Comparison of ENCODE assay signal across 8 cellular contexts in genomic region chr5:134113908-134114875, GRCh38. TPM values are rescaled to one million over a fixed set of nuclear protein-coding genes. Genes with fewer than 3 reads are reported as not detected.
DNase-seq lines count a peak whose midpoint lies in the region; ATAC-seq and TF ChIP-seq lines count a peak whose summit lies in the region.

Gene TCF7, plus strand, starts transcription at chr5:134114681. Its CDS starts 226 bp downstream, at chr5:134114907.

- TF ChIP-seq CTCF in CD8-positive, alpha-beta T cell (IDR thresholded peaks at IDR 0.05): no peak
- no peak for TF ChIP-seq CTCF in epithelial cell of proximal tubule (conservative IDR thresholded peaks at IDR 0.05; ENCODE audit: low read depth, low read length)

- H3K9me3 ChIP-seq in CD8-positive, alpha-beta T cell (ENCODE audit: low read length): no peaks in the 10 kb centered on the region
- no peaks in the 10 kb centered on the region for H3K9me3 ChIP-seq in NT2/D1 (ENCODE audit: insufficient read depth, low read length)

- H3K9ac ChIP-seq in NT2/D1 (ENCODE audit: insufficient read length, low read depth): peak within 1 kb of the TSS; percentile 87

- H3K27ac Mint-ChIP-seq in CD8-positive, alpha-beta T cell: peak within 1 kb of the TSS; percentile 96
- H3K27ac Mint-ChIP-seq in stimulated activated effector memory CD8-positive, alpha-beta T cell treated with anti-CD3 and anti-CD28 coated beads, Interleukin-12 subunit alpha, Interleukin-12 subunit beta, amount 100 ng/mL, for 72 hours: peak within 1 kb of the TSS; percentile 60

- intact Hi-C loops in CD8-positive, alpha-beta T cell (cut with DNase I, micrococcal nuclease): loop anchor here in 1 of 2 experiments (1.0 to 10.0 kb wide), 7 partner anchors 8 to 411 kb away; partner anchors contain the start of gene JADE2

- peaks cover 36% of the 10 kb centered on the region for H3K36me3 ChIP-seq in CD8-positive, alpha-beta T cell (ENCODE audit: insufficient read depth, low read length)
- peaks cover 21% of the 10 kb centered on the region for H3K36me3 ChIP-seq in NT2/D1 (ENCODE audit: insufficient read depth, insufficient read length, low read length)

- H3K4me3 Mint-ChIP-seq in CD8-positive, alpha-beta T cell: peak within 1 kb of the TSS; percentile 95
- peak within 1 kb of the TSS; percentile 77 for H3K4me3 Mint-ChIP-seq in stimulated activated effector memory CD8-positive, alpha-beta T cell treated with anti-CD3 and anti-CD28 coated beads, Interleukin-12 subunit alpha, Interleukin-12 subunit beta, amount 100 ng/mL, for 72 hours

- no peaks in the 10 kb centered on the region for H3K27me3 Mint-ChIP-seq in CD8-positive, alpha-beta T cell (ENCODE audit: low read depth)

- POLR2A ChIA-PET in CD8-positive, alpha-beta T cell (lab: Charles Lee): interaction anchor here (0.7 to 22.5 kb wide), 10 partner anchors 37 to 109 kb away, joined by 3 to 249 read pairs (median 4); partner anchors contain the start of gene SKP1

- H3K4me1 Mint-ChIP-seq in CD8-positive, alpha-beta T cell (ENCODE audit: low read depth): peaks cover 53% of the 10 kb centered on the region
- peaks cover 67% of the 10 kb centered on the region for H3K4me1 Mint-ChIP-seq in stimulated activated effector memory CD8-positive, alpha-beta T cell treated with anti-CD3 and anti-CD28 coated beads, Interleukin-12 subunit alpha, Interleukin-12 subunit beta, amount 100 ng/mL, for 72 hours

- peak; percentile 67 to 90 (median 81) for DNase-seq in CD8-positive, alpha-beta T cell
- DNase-seq in NT2/D1 (ENCODE audit: low read depth, low spot score) (peak; percentile 57), activated T-cell treated with anti-CD3 and anti-CD28 coated beads for 24 hours (ENCODE audit: low read depth) (peak; percentile 66), epithelial cell of proximal tubule (ENCODE audit: low read depth) (no peak), middle frontal gyrus (ENCODE audit: extremely low spot score, low spot score) (peak; percentile 12)
- peak; percentile 51 to 74 for DNase-seq in stimulated activated effector memory CD8-positive, alpha-beta T cell treated with anti-CD3 and anti-CD28 coated beads, Interleukin-12 subunit alpha, Interleukin-12 subunit beta, amount 100 ng/mL, for 72 hours (ENCODE audit: low spot score in 2 of 2)

- H3K4me3 ChIP-seq in CD8-positive, alpha-beta T cell (ENCODE audit: low read depth, low read length): peak within 1 kb of the TSS; percentile 99
- H3K4me3 ChIP-seq in NT2/D1 (ENCODE audit: insufficient read length, low read depth) (peak within 1 kb of the TSS; percentile 58), epithelial cell of proximal tubule (ENCODE audit: low read depth, low read length) (peak within 1 kb of the TSS; percentile 70)

- peak; percentile 67 for ATAC-seq in CD8-positive, alpha-beta T cell
- peak; percentile 77 for ATAC-seq in GM19372 (IDR thresholded peaks at IDR 0.05; ENCODE audit: low read depth, unreplicated experiment)
- peak; percentile 78 for ATAC-seq in HG03439 (IDR thresholded peaks at IDR 0.05; ENCODE audit: unreplicated experiment)
- peak; percentile 58 for ATAC-seq in stimulated activated effector memory CD8-positive, alpha-beta T cell treated with anti-CD3 and anti-CD28 coated beads, Interleukin-12 subunit alpha, Interleukin-12 subunit beta, amount 100 ng/mL, for 72 hours

- no peaks in the 10 kb centered on the region for H3K27me3 ChIP-seq in CD8-positive, alpha-beta T cell (ENCODE audit: insufficient read depth, low read length)
- no peaks in the 10 kb centered on the region for H3K27me3 ChIP-seq in NT2/D1 (ENCODE audit: insufficient read depth, insufficient read length)

- CTCF ChIA-PET in CD8-positive, alpha-beta T cell (lab: Charles Lee): interaction anchor here (3.8 to 14.1 kb wide), 2 partner anchors 72 to 74 kb away, joined by 92 to 162 read pairs; no protein-coding TSS in a partner anchor

- peaks cover 45% of the 10 kb centered on the region for H3K36me3 Mint-ChIP-seq in CD8-positive, alpha-beta T cell
- H3K36me3 Mint-ChIP-seq in stimulated activated effector memory CD8-positive, alpha-beta T cell treated with anti-CD3 and anti-CD28 coated beads, Interleukin-12 subunit alpha, Interleukin-12 subunit beta, amount 100 ng/mL, for 72 hours: peaks cover 7% of the 10 kb centered on the region

- peaks cover 37% of the 10 kb centered on the region for H3K4me1 ChIP-seq in CD8-positive, alpha-beta T cell (ENCODE audit: insufficient read depth, low read length)
- H3K4me1 ChIP-seq in NT2/D1 (ENCODE audit: insufficient read depth, insufficient read length): peaks cover 6% of the 10 kb centered on the region

- no peaks in the 10 kb centered on the region for H3K9me3 Mint-ChIP-seq in CD8-positive, alpha-beta T cell
- H3K9me3 Mint-ChIP-seq in stimulated activated effector memory CD8-positive, alpha-beta T cell treated with anti-CD3 and anti-CD28 coated beads, Interleukin-12 subunit alpha, Interleukin-12 subunit beta, amount 100 ng/mL, for 72 hours: no peaks in the 10 kb centered on the region

- H3K27ac ChIP-seq in CD8-positive, alpha-beta T cell (ENCODE audit: low read depth, low read length): peak within 1 kb of the TSS; percentile 71

RNA-seq across cellular contexts. Expression of gene TCF7, which starts in this region (rescaled TPM):
- 100 to 1,000 TPM; 517 to 538 TPM for total RNA-seq in CD8-positive, alpha-beta T cell
- total RNA-seq in epithelial cell of proximal tubule: 3.5 and 3.6 TPM in 2 replicates

Comparison
In these comparisons a context has a peak if more than half of its experiments do, and no peak if none do; other contexts are left out.
1. RNA of gene TCF7 (total RNA-seq): 517 to 538 TPM in CD8-positive, alpha-beta T cell; 3.5 to 3.6 TPM in epithelial cell of proximal tubule; every median in the first group is over 100 times any median in the second.
2. Peak in every context shown above with its lines, with median percentiles within 50 percentile points of each other: ATAC-seq and H3K4me3 ChIP-seq.